In the genomic region with DNA sequence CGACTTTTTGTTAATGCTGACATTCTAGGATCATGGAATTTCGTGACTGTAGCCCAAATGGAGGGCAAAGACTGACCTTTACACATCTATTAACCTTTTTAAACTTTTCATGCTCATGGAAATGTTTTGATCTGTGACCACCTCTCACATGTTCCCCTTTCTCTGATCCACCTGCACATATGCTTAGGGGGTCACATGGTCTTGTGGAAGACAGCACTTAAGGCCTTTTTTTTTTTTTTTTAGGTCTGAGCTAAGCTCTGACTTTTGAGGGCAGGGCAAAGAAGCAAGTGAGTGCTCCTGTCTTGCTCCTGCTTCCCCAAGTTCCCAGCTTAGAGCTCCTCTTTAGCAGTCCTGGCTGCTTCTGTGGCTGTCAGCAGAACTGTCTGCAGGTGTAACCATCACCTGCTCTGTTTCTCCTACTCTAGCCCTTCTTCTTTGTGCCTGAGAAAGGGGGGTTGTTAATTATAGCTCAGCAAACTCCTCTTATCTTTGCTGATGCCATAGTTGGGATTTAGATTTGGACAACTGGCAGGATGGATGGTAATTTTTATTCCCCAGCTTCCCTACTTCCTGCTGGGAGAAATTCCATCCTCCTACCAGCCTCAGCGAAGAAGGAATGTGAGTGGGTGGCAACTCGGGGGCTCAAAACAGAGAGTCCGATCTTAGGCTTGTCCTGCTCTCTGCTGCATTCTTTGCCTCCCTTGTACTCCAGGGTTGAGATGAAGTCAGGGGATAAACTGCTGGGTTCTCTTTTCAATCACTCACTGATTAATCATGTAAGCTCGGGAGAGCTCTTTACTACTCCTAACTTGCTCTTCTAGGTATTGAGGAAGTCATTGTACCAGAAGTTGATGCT, we compare ENCODE assay signal across 1 cellular context.
TF ChIP-seq lines count a peak whose summit lies in the region.

No MANE protein-coding gene starts in this region.

TF ChIP-seq in IMR-90, 13 proteins besides CTCF, POLR2A, EP300 and RAD21 (continued from another document):
- TF ChIP-seq, protein P1, sequence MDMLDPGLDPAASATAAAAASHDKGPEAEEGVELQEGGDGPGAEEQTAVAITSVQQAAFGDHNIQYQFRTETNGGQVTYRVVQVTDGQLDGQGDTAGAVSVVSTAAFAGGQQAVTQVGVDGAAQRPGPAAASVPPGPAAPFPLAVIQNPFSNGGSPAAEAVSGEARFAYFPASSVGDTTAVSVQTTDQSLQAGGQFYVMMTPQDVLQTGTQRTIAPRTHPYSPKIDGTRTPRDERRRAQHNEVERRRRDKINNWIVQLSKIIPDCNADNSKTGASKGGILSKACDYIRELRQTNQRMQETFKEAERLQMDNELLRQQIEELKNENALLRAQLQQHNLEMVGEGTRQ (IDR thresholded peaks at IDR 0.05; ENCODE audit: low read depth, low read length), result no peak
- TF ChIP-seq CHD1 (IDR thresholded peaks at IDR 0.05; ENCODE audit: low read depth, low read length), result no peak
